ENCODE assay signal across 17 cellular contexts in genomic region chr4:14994242-14994641, GRCh38. TPM values are rescaled to one million over a fixed set of nuclear protein-coding genes. Genes with fewer than 3 reads are reported as not detected.
DNase-seq lines count a peak whose midpoint lies in the region; ATAC-seq, FAIRE-seq and TF ChIP-seq lines count a peak whose summit lies in the region.
"Had no signal": no experiment of that assay in that cellular context is flagged by ENCODE, and none has a peak within 500 bp of the region (broad histone marks: within the 10 kb centered on the region; RNA-seq: fewer than 3 reads in every experiment).

No MANE protein-coding gene starts in this region.

- no peak overlapping the region for H3K27ac Mint-ChIP-seq in T-helper 2 cell treated with Interferon-gamma antibody and Interleukin-4, amounts not matched to agents 5 μg/mL and 100 μg/mL, for 36 hours

- no peak for TF ChIP-seq RAD21 in HepG2 (CRISPR knock-in tag; IDR thresholded peaks at IDR 0.05)

- POLR2A ChIA-PET in HepG2 (lab: Yijun Ruan, JAX): no interaction called here

- H3K36me3 ChIP-seq in HepG2 (replicated peaks in 1 of 2; ENCODE audit: control insufficient read depth in 1 of 2, insufficient read depth in 2 of 2, low read length in 2 of 2) (no peaks in the 10 kb centered on the region), right lobe of liver (no peaks in the 10 kb centered on the region)
- H3K36me3 ChIP-seq: pancreas, vagina had no signal

- H3K27me3 ChIP-seq in HepG2 (ENCODE audit: control insufficient read depth in 1 of 2, insufficient read depth in 2 of 2, low read length in 2 of 2): no peaks in the 10 kb centered on the region
- no peaks in the 10 kb centered on the region for H3K27me3 ChIP-seq in right lobe of liver
- H3K27me3 ChIP-seq: pancreas, vagina had no signal

- peaks cover 3% of the 10 kb centered on the region for H3K36me3 Mint-ChIP-seq in T-helper 2 cell treated with Interferon-gamma antibody and Interleukin-4, amounts not matched to agents 5 μg/mL and 100 μg/mL, for 36 hours (ENCODE audit: low read depth)

- ATAC-seq in HepG2: no peak
- no peak for ATAC-seq in right lobe of liver
- no peak for ATAC-seq in HG03175 (IDR thresholded peaks at IDR 0.05; ENCODE audit: unreplicated experiment)
- no peak for ATAC-seq in GM18519 (IDR thresholded peaks at IDR 0.05; ENCODE audit: low FRiP score, unreplicated experiment)
- ATAC-seq: pancreas had no signal

- DNase-seq in HepG2 (ENCODE audit: low spot score) (no peak), right lobe of liver (no peak), RKO (ENCODE audit: low spot score) (peak; percentile 50), fibroblast of gingiva (ENCODE audit: low read depth) (peak; percentile 21), NCI-H2107 (lab: John Stamatoyannopoulos, UW) (no peak)
- no peak for DNase-seq in T-helper 2 cell treated with Interferon-gamma antibody and Interleukin-4, amounts not matched to agents 5 μg/mL and 100 μg/mL, for 36 hours (ENCODE audit: low spot score)
- DNase-seq: activated gamma-delta T cell; central memory CD4-positive, alpha-beta T cell; DMS79; GOT3; midbrain; NCI-H1436 treated with DMSO at 0.1 percent for 48 hours; NCI-H526 treated with DMSO at 0.1 percent for 48 hours; pancreas had no signal

- H3K27ac ChIP-seq in HepG2 (ENCODE audit: extremely low read length, insufficient read depth, low read length): no peak overlapping the region
- H3K27ac ChIP-seq in right lobe of liver: no peak overlapping the region
- H3K27ac ChIP-seq: pancreas, vagina had no signal

- no TSS peak for BruUV-seq in HepG2 (replicated peaks; lab: Mats Ljungman, UMichigan)

- no peak overlapping the region for H3K4me2 ChIP-seq in HepG2 (ENCODE audit: low read depth, low read length)

- no peak overlapping the region for H3K4me3 Mint-ChIP-seq in T-helper 2 cell treated with Interferon-gamma antibody and Interleukin-4, amounts not matched to agents 5 μg/mL and 100 μg/mL, for 36 hours

- H3K9ac ChIP-seq in HepG2 (ENCODE audit: insufficient read depth, low read depth, low read length): no peak overlapping the region

- CTCF ChIA-PET in HepG2 (lab: Yijun Ruan, JAX; ENCODE audit: low intra/inter-chr PET ratio, low total read pairs): no interaction called here

- no peak for TF ChIP-seq CTCF in HepG2 (CRISPR knock-in tag; IDR thresholded peaks at IDR 0.05)
- TF ChIP-seq CTCF in right lobe of liver (IDR thresholded peaks at IDR 0.05): no peak

- H3K9me3 ChIP-seq in HepG2 (ENCODE audit: low read length) (no peaks in the 10 kb centered on the region), right lobe of liver (peaks cover 0 to 4% (median 0%) of the 10 kb centered on the region in 4 donors)
- H3K9me3 ChIP-seq: pancreas, vagina had no signal

- no peaks in the 10 kb centered on the region for H3K4me1 ChIP-seq in HepG2 (ENCODE audit: insufficient read depth, low read length)
- no peaks in the 10 kb centered on the region for H3K4me1 ChIP-seq in right lobe of liver
- H3K4me1 ChIP-seq: pancreas, vagina had no signal

- TF ChIP-seq EP300 in HepG2 (IDR thresholded peaks at IDR 0.05; ENCODE audit: low read depth in 2 of 2, low read length in 2 of 2) (no peak), HepG2 (CRISPR knock-in tag; IDR thresholded peaks at IDR 0.05; ENCODE audit: borderline replicate concordance) (no peak)

- intact Hi-C loops in HepG2 (cut with micrococcal nuclease; ENCODE audit: unreplicated experiment) (no loop called here), right lobe of liver (cut with DNase I) (no loop called here)

- in situ Hi-C loops in HepG2 (cut with HindIII; ENCODE audit: extremely low pct_ligation_motif_present, low pct_unique_long_range_greater_than_20kb): no loop called here

- peaks cover 6% of the 10 kb centered on the region for H3K27me3 Mint-ChIP-seq in T-helper 2 cell treated with Interferon-gamma antibody and Interleukin-4, amounts not matched to agents 5 μg/mL and 100 μg/mL, for 36 hours (ENCODE audit: low read depth)

- 5% methylated on average over 3 of the region's 3 CpGs for WGBS in HepG2 (ENCODE audit: low lambda C conversion rate)
- 61% methylated on average over 3 of the region's 3 CpGs for WGBS in right lobe of liver (ENCODE audit: insufficient coverage, low coverage, low lambda C conversion rate, missing lambda C conversion rate)

- no peak overlapping the region for H3K4me3 ChIP-seq in HepG2 (replicated peaks in 1 of 3; ENCODE audit: insufficient read depth in 1 of 3, low read depth in 2 of 3, low read length in 3 of 3)
- no peak overlapping the region for H3K4me3 ChIP-seq in right lobe of liver
- H3K4me3 ChIP-seq: pancreas, vagina had no signal

- FAIRE-seq in HepG2 (lab: Jason Lieb, UNC): no peak
- FAIRE-seq: pancreas had no signal

- H3K4me1 Mint-ChIP-seq in T-helper 2 cell treated with Interferon-gamma antibody and Interleukin-4, amounts not matched to agents 5 μg/mL and 100 μg/mL, for 36 hours (ENCODE audit: low read depth): peaks cover 22% of the 10 kb centered on the region

- TF ChIP-seq POLR2A in HepG2 (IDR thresholded peaks at IDR 0.05; ENCODE audit: insufficient read depth in 1 of 2, low read depth in 2 of 2, low read length in 2 of 2) (no peak), right lobe of liver (IDR thresholded peaks at IDR 0.05) (no peak)

- H3K9me3 Mint-ChIP-seq in T-helper 2 cell treated with Interferon-gamma antibody and Interleukin-4, amounts not matched to agents 5 μg/mL and 100 μg/mL, for 36 hours: no peaks in the 10 kb centered on the region

- H3K79me2 ChIP-seq in HepG2 (ENCODE audit: insufficient read depth, low read length): no peaks in the 10 kb centered on the region

- H4K20me1 ChIP-seq in HepG2 (ENCODE audit: insufficient read depth, low read length): no peaks in the 10 kb centered on the region

- H2AFZ ChIP-seq in HepG2 (ENCODE audit: low read length): no peak overlapping the region

TF ChIP-seq in HepG2, 621 proteins besides CTCF, POLR2A, EP300 and RAD21:
- TF ChIP-seq HNRNPL (IDR thresholded peaks at IDR 0.05; ENCODE audit: low read depth, low read length) (no peak), ZNF512 (CRISPR knock-in tag; IDR thresholded peaks at IDR 0.05) (no peak), ZNF740 (CRISPR knock-in tag; IDR thresholded peaks at IDR 0.05) (no peak), CREB1 (IDR thresholded peaks at IDR 0.05) (peak; percentile 96), CREB1 (CRISPR knock-in tag; IDR thresholded peaks at IDR 0.05) (no peak), ATF7 (IDR thresholded peaks at IDR 0.05) (peak; percentile 97), ATF7 (CRISPR knock-in tag; IDR thresholded peaks at IDR 0.05) (no peak)

RNA-seq across cellular contexts. Expression of gene CPEB2, which starts 8.0 kb away (rescaled TPM):
- total RNA-seq in HepG2 (2016; rRNA removed; fragmentation: Illumina TruSeq; extraction: Trizol) (2.5 and 3.7 TPM in 2 replicates), right lobe of liver (10 to 100 TPM in 4 of 6 experiments, 1 to 10 TPM in 2; 9.1 to 16.3 (median 12.9) TPM)
- total RNA-seq in HepG2 (2016; cell fraction: cytosol; rRNA removed; fragmentation: Illumina TruSeq; extraction: Trizol; ENCODE audit: low read depth): 0.71 and 0.79 TPM in 2 replicates
- 1.9 and 3.2 TPM in 2 replicates for total RNA-seq in HepG2 (2016; cell fraction: insoluble cytoplasmic fraction; rRNA removed; fragmentation: Illumina TruSeq; extraction: Trizol)
- 1.7 and 3.0 TPM in 2 replicates for total RNA-seq in HepG2 (2016; cell fraction: membrane; rRNA removed; fragmentation: Illumina TruSeq; extraction: Trizol)
- total RNA-seq in HepG2 (2016; cell fraction: nucleus; rRNA removed; fragmentation: Illumina TruSeq; extraction: Trizol): 6.3 and 8.0 TPM in 2 replicates
- 1.7 and 2.0 TPM in 2 replicates for polyA plus RNA-seq in HepG2 (2011; rRNA removed)
- polyA plus RNA-seq in HepG2 (2011; cell fraction: cytosol; rRNA removed): 0.62 and 1.2 TPM in 2 replicates
- 2.9 and 3.1 TPM in 2 replicates for polyA plus RNA-seq in HepG2 (2011; cell fraction: nucleus; rRNA removed)
- polyA plus RNA-seq in HepG2 (2012): 2.4 and 3.2 TPM in 2 replicates
- polyA plus RNA-seq in HepG2 (2016; cell fraction: cytosol; fragmentation: Illumina TruSeq; extraction: Trizol; ENCODE audit: low read depth): 0.11 and 0.24 TPM in 2 replicates
- 3.4 and 3.9 TPM in 2 replicates for polyA plus RNA-seq in HepG2 (2016; cell fraction: insoluble cytoplasmic fraction; fragmentation: Illumina TruSeq; extraction: Trizol; ENCODE audit: low read depth)
- 0.50 and 0.65 TPM in 2 replicates for polyA plus RNA-seq in HepG2 (2016; cell fraction: membrane; fragmentation: Illumina TruSeq; extraction: Trizol; ENCODE audit: low read depth)
- 5.9 and 6.9 TPM in 2 replicates for polyA plus RNA-seq in HepG2 (2016; cell fraction: nucleus; fragmentation: Illumina TruSeq; extraction: Trizol; ENCODE audit: insufficient read depth, low read depth)
- polyA minus RNA-seq in HepG2 (2011; rRNA and poly(A)+ RNA removed; ENCODE audit: low replicate concordance): 1.7 and 3.5 TPM in 2 replicates
- polyA minus RNA-seq in HepG2 (2011; cell fraction: cytosol; rRNA and poly(A)+ RNA removed): 2.7 and 6.6 TPM in 2 replicates
- polyA minus RNA-seq in HepG2 (2011; cell fraction: nucleus; rRNA and poly(A)+ RNA removed): 9.8 and 12.8 TPM in 2 replicates

Comparison
In these comparisons a context has a peak if more than half of its experiments do, and no peak if none do; other contexts are left out.
1. DNase-seq: peak in RKO (single experiment) and fibroblast of gingiva (single experiment); none in HepG2 (single experiment), right lobe of liver (0 of 3), NCI-H2107 (single experiment) and T-helper 2 cell treated with Interferon-gamma antibody and Interleukin-4, amounts not matched to agents 5 μg/mL and 100 μg/mL, for 36 hours (single experiment).